In the genomic region with DNA sequence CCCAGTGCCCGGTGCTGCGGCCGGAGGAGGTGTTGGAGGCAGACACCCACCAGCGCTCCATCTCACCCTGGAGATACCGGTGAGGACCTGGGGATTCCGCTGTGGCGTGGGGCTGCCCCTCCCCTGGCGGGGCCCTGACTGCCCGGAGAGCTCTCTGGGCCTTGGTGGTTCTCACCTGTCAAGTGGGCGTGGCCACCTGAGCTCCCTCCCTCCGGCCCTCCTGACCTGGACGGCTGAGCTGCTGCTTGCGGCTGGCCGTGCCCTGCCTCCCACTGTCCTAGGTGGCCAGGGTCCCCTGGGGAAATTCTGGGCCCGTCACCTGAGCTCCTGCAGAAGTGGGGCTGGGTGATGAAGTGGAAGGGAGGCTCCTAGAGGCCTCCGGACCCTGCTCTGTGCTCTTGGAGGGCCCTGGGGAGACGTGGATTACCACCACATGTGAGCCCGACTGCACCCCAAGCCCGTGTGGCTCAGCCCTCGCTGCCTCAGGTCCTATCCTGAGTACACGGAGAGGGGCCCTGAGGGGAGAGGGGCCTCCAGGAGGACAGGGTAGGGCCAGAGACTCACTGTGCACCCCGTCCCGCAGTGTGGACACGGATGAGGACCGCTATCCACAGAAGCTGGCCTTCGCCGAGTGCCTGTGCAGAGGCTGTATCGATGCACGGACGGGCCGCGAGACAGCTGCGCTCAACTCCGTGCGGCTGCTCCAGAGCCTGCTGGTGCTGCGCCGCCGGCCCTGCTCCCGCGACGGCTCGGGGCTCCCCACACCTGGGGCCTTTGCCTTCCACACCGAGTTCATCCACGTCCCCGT, we compare ENCODE assay signal across 12 cellular contexts. TPM values are rescaled to one million over a fixed set of nuclear protein-coding genes. Genes with fewer than 3 reads are reported as not detected.
DNase-seq lines count a peak whose midpoint lies in the region; ATAC-seq, FAIRE-seq and TF ChIP-seq lines count a peak whose summit lies in the region.
"Had no signal": no experiment of that assay in that cellular context is flagged by ENCODE, and none has a peak within 500 bp of the region (broad histone marks: within the 10 kb centered on the region; RNA-seq: fewer than 3 reads in every experiment).

No MANE protein-coding gene starts in this region.

- H3K4me2 ChIP-seq in GM23338 (peak overlapping the region; percentile 74), GM12878 (ENCODE audit: control insufficient read depth, insufficient read depth) (peak overlapping the region; percentile 13; the same call in 1 of the 2 replicates)

- POLR2A ChIA-PET in CD8-positive, alpha-beta memory T cell (lab: Charles Lee): interaction anchor here (0.9 to 2.0 kb wide), 5 partner anchors 20 to 66 kb away, joined by 3 to 6 read pairs (median 5); no protein-coding TSS in a partner anchor
- POLR2A ChIA-PET in GM12878 (lab: Charles Lee): interaction anchor here (0.5 to 1.7 kb wide), 4 partner anchors 9 to 64 kb away, joined by 3 to 6 read pairs (median 4); no protein-coding TSS in a partner anchor
- POLR2A ChIA-PET in HEK293T (lab: Yijun Ruan, JAX): no interaction called here

- no peak for TF ChIP-seq EP300 in GM12878 (IDR thresholded peaks at IDR 0.05; ENCODE audit: borderline replicate concordance in 1 of 2, control insufficient read depth in 1 of 2, low read depth in 2 of 2, low read length in 2 of 2)

- peaks cover 0 to 6% (median 3%) of the 10 kb centered on the region in 5 donors for H3K9me3 Mint-ChIP-seq in CD8-positive, alpha-beta memory T cell
- H3K9me3 Mint-ChIP-seq in GM23338 (peaks cover 6% of the 10 kb centered on the region; the same call in 2 of the 3 replicates), memory B cell (no peaks in the 10 kb centered on the region), HFFc6 (no peaks in the 10 kb centered on the region)

- 0 out of 2 replicates have a peak, but pooled peaks cover 11% of the 10 kb centered on the region for H3F3A ChIP-seq in GM23338 (replicated peaks; ENCODE audit: low read depth)

- no peak overlapping the region for H3K9ac ChIP-seq in GM12878 (ENCODE audit: control insufficient read depth, insufficient read depth, low read length)

- no TSS peak for BruUV-seq in GM12878 (replicated peaks; lab: Mats Ljungman, UMichigan)

- no peaks in the 10 kb centered on the region for H3K27me3 ChIP-seq in CD8-positive, alpha-beta memory T cell (ENCODE audit: insufficient read depth, low read length, poor library complexity, severe bottlenecking)
- H3K27me3 ChIP-seq in GM23338 (ENCODE audit: insufficient read depth) (no peaks in the 10 kb centered on the region; the same call in 1 of the 2 replicates), GM12878 (replicated peaks in 1 of 2; ENCODE audit: control insufficient read depth in 2 of 2, insufficient read depth in 2 of 2, low read length in 1 of 2) (peaks cover 13 to 18% of the 10 kb centered on the region in 2 experiments)

- RAD21 ChIA-PET in GM12878 (lab: Charles Lee; ENCODE audit: unreplicated experiment): no interaction called here

- no peaks in the 10 kb centered on the region for H3K36me3 ChIP-seq in CD8-positive, alpha-beta memory T cell (ENCODE audit: insufficient read depth, low read length)
- H3K36me3 ChIP-seq in GM23338 (ENCODE audit: insufficient read depth) (no peaks in the 10 kb centered on the region), GM12878 (ENCODE audit: control insufficient read depth in 2 of 2, insufficient read depth in 2 of 2, low read length in 1 of 2) (0 out of 4 replicates have a peak, but pooled peaks cover 0 to 4% of the 10 kb centered on the region in 2 experiments)

- no peak for FAIRE-seq in GM12878 (lab: Jason Lieb, UNC)

- peaks cover 37 to 66% (median 41%) of the 10 kb centered on the region in 3 donors for H3K4me1 Mint-ChIP-seq in CD8-positive, alpha-beta memory T cell
- H3K4me1 Mint-ChIP-seq in GM23338 (peaks cover 40% of the 10 kb centered on the region), memory B cell (peaks cover 46% of the 10 kb centered on the region), HFFc6 (ENCODE audit: low read depth) (peaks cover 17% of the 10 kb centered on the region)

- in situ Hi-C loops in GM12878 (cut with MboI): no loop called here

- no peak for TF ChIP-seq CTCF in GM23338 (conservative IDR thresholded peaks at IDR 0.05; ENCODE audit: low read depth in 2 of 2)
- no peak for TF ChIP-seq CTCF in GM12878 (IDR thresholded peaks at IDR 0.05 in 2 of 3, conservative IDR thresholded peaks at IDR 0.05 in 1 of 3; ENCODE audit: control insufficient read depth in 2 of 3, extremely low read depth in 1 of 3, insufficient read depth in 1 of 3, low read depth in 3 of 3, low read length in 3 of 3)
- TF ChIP-seq CTCF in HFFc6 (IDR thresholded peaks at IDR 0.05): no peak

- peak overlapping the region; percentile 89; the same call in 1 of the 2 replicates for H2AFZ ChIP-seq in GM23338
- H2AFZ ChIP-seq in GM12878 (ENCODE audit: control insufficient read depth, low read depth, low read length): no peak overlapping the region

- peaks cover 0 to 7% of the 10 kb centered on the region in 2 donors for H3K27me3 Mint-ChIP-seq in CD8-positive, alpha-beta memory T cell
- H3K27me3 Mint-ChIP-seq in GM23338 (ENCODE audit: insufficient read depth, low read depth, poor library complexity) (peaks cover 36% of the 10 kb centered on the region), memory B cell (no peaks in the 10 kb centered on the region), HFFc6 (ENCODE audit: insufficient read depth) (peaks cover 19% of the 10 kb centered on the region)

- H3K79me2 ChIP-seq in GM23338 (replicated peaks; ENCODE audit: insufficient read depth) (no peaks in the 10 kb centered on the region), GM12878 (ENCODE audit: control insufficient read depth, insufficient read depth, low read length) (no peaks in the 10 kb centered on the region)

- no peaks in the 10 kb centered on the region for H3K9me3 ChIP-seq in CD8-positive, alpha-beta memory T cell (ENCODE audit: low read length)
- H3K9me3 ChIP-seq in GM12878 (replicated peaks; ENCODE audit: control insufficient read depth, insufficient read depth, low read length): no peaks in the 10 kb centered on the region; the same call in 2 of the 3 replicates

- peaks cover 0 to 21% (median 4%) of the 10 kb centered on the region in 3 donors for H3K36me3 Mint-ChIP-seq in CD8-positive, alpha-beta memory T cell
- H3K36me3 Mint-ChIP-seq in GM23338 (ENCODE audit: low read depth) (peaks cover 9% of the 10 kb centered on the region; the same call in 2 of the 3 replicates), memory B cell (peaks cover 13% of the 10 kb centered on the region), HFFc6 (ENCODE audit: low read depth) (no peaks in the 10 kb centered on the region)

- TF ChIP-seq POLR2A in GM12878 (IDR thresholded peaks at IDR 0.05; ENCODE audit: low read depth, low read length): no peak; the same call in 1 of the 2 replicates

- H4K20me1 ChIP-seq in GM23338 (replicated peaks; ENCODE audit: insufficient read depth) (no peaks in the 10 kb centered on the region; the same call in 1 of the 2 replicates), GM12878 (ENCODE audit: control insufficient read depth, insufficient read depth) (no peaks in the 10 kb centered on the region; the same call in 1 of the 2 replicates)

- DNase-seq in CD8-positive, alpha-beta memory T cell: no peak
- DNase-seq in GM23338 (ENCODE audit: low spot score) (peak; percentile 92), GM12878 (ENCODE audit: low read depth, low spot score) (no peak), memory B cell (ENCODE audit: low spot score in 2 of 2) (peak in 1 of 2 donors; percentile 49), GOT3 (lab: John Stamatoyannopoulos, UW) (no peak), HFFc6 (no peak), NOMO-1 (lab: John Stamatoyannopoulos, UW; ENCODE audit: unreplicated experiment in 2 of 2) (no peak), HEK293T (ENCODE audit: extremely low spot score) (no peak)
- DNase-seq: caudate nucleus; stimulated activated CD8-positive, alpha-beta memory T cell treated with anti-CD3 and anti-CD28 coated beads, Interleukin-4, amount 100 ng/mL, for 48 hours had no signal

- CTCF ChIA-PET in CD8-positive, alpha-beta memory T cell (lab: Charles Lee): interaction anchor here (0.7 to 2.9 kb wide), 4 partner anchors 20 to 771 kb away, joined by 3 to 17 read pairs (median 4); no protein-coding TSS in a partner anchor
- CTCF ChIA-PET in GM12878 (lab: Yijun Ruan, JAX) (no interaction called here), HEK293T (lab: Yijun Ruan, JAX) (no interaction called here)

- no peak for TF ChIP-seq RAD21 in GM12878 (IDR thresholded peaks at IDR 0.05; ENCODE audit: insufficient read depth, low read depth, low read length)

- H3K9me2 ChIP-seq in GM23338 (ENCODE audit: insufficient read depth): no peaks in the 10 kb centered on the region

- no peak overlapping the region for H3K27ac ChIP-seq in CD8-positive, alpha-beta memory T cell (ENCODE audit: low read depth, low read length)
- no peak overlapping the region for H3K27ac ChIP-seq in GM23338 (ENCODE audit: low read depth)
- no peak overlapping the region for H3K27ac ChIP-seq in GM12878 (ENCODE audit: control insufficient read depth, insufficient read depth)
- H3K27ac ChIP-seq: VCaP had no signal

- SMC1A ChIA-PET in GM12878 (lab: Charles Lee; ENCODE audit: uncharacterized antibody, unreplicated experiment): no interaction called here

- intact Hi-C loops in GM12878 (cut with micrococcal nuclease; ENCODE audit: unreplicated experiment): no loop called here

- WGBS in GM12878 (ENCODE audit: insufficient coverage, insufficient replicate concordance, low lambda C conversion rate, missing lambda C conversion rate): 3% methylated on average over 45 of the region's 45 CpGs

- peak overlapping the region in 3 of 7 donors; percentile 44 to 69 (median 50) for H3K4me3 Mint-ChIP-seq in CD8-positive, alpha-beta memory T cell
- H3K4me3 Mint-ChIP-seq in GM23338: peak overlapping the region; percentile 53
- peak overlapping the region; percentile 55 for H3K4me3 Mint-ChIP-seq in memory B cell
- H3K4me3 Mint-ChIP-seq in HFFc6: no peak overlapping the region

- H3K4me1 ChIP-seq in CD8-positive, alpha-beta memory T cell (ENCODE audit: insufficient read depth, low read length): peaks cover 44% of the 10 kb centered on the region
- peaks cover 15% of the 10 kb centered on the region for H3K4me1 ChIP-seq in GM23338 (ENCODE audit: insufficient read depth)
- H3K4me1 ChIP-seq in GM12878 (ENCODE audit: control insufficient read depth, insufficient read depth, low read length): peaks cover 20% of the 10 kb centered on the region

- peak overlapping the region in 3 of 8 donors; percentile 8 to 83 (median 49) for H3K27ac Mint-ChIP-seq in CD8-positive, alpha-beta memory T cell
- no peak overlapping the region for H3K27ac Mint-ChIP-seq in GM23338
- peak overlapping the region; percentile 29 for H3K27ac Mint-ChIP-seq in memory B cell
- H3K27ac Mint-ChIP-seq in HFFc6: no peak overlapping the region

- peak overlapping the region; percentile 26 for H3K4me3 ChIP-seq in CD8-positive, alpha-beta memory T cell (ENCODE audit: low read length)
- H3K4me3 ChIP-seq in GM23338 (peak overlapping the region; percentile 30; the same call in 1 of the 2 replicates), GM12878 (no peak overlapping the region)

- ATAC-seq in GM23338 (peak; percentile 55), GM12878 (peak; percentile 23), memory B cell (ENCODE audit: low read depth) (peak; percentile 15)

RNA-seq across cellular contexts. Expression of a gene that starts 1.1 kb away (rescaled TPM):
- under 1 TPM in 1 of 2 experiments, not detected in 1; 0.22 TPM for total RNA-seq in CD8-positive, alpha-beta memory T cell
- not detected for polyA plus RNA-seq in CD8-positive, alpha-beta memory T cell
- 2.7 and 5.1 TPM in 2 replicates for total RNA-seq in GM23338 (2014; rRNA removed; shearing (Covaris generic))
- 2.3 and 3.9 TPM in 2 replicates for polyA plus RNA-seq in GM23338 (2016; fragmentation: Nextera tagmentation; extraction: Ambion mirVana)
- total RNA-seq in GM12878 (2013; cell fraction: nucleolus; rRNA removed): not detected in 2 replicates
- not detected in 2 replicates for total RNA-seq in GM12878 (2014; rRNA removed)
- total RNA-seq in GM12878 (2014; rRNA removed; fragmentation: Illumina TruSeq; extraction: Trizol): not detected in 2 replicates
- not detected in 2 replicates for total RNA-seq in GM12878 (2021)
- not detected for polyA plus RNA-seq in GM12878 (2011; ENCODE audit: low read depth)
- not detected in 2 replicates for polyA plus RNA-seq in GM12878 (2011; rRNA removed)
- 0.08 and 0.10 TPM in 2 replicates for polyA plus RNA-seq in GM12878 (2011; cell fraction: cytosol; rRNA removed)
- 0.31 and 0.55 TPM in 2 replicates for polyA plus RNA-seq in GM12878 (2011; cell fraction: nucleus; rRNA removed)
- 0.26 and 0.32 TPM in 2 replicates for polyA plus RNA-seq in GM12878 (2012)
- not detected in 2 replicates for polyA plus RNA-seq in GM12878 (2014; fragmentation: Illumina TruSeq; extraction: Trizol)
- polyA plus RNA-seq in GM12878 (2014; fragmentation: Nextera tagmentation; extraction: Ambion mirVana): not detected
- polyA plus RNA-seq in GM12878 (2014; rRNA removed): 0.33 TPM in 1 of 2 replicates, not detected in the other
- polyA plus RNA-seq in GM12878 (2016; fragmentation: Nextera tagmentation; extraction: Ambion mirVana): not detected
- polyA minus RNA-seq in GM12878 (2011; rRNA and poly(A)+ RNA removed): not detected in 2 replicates
- not detected in 2 replicates for polyA minus RNA-seq in GM12878 (2011; cell fraction: cytosol; rRNA and poly(A)+ RNA removed)
- not detected in 2 replicates for polyA minus RNA-seq in GM12878 (2011; cell fraction: nucleus; rRNA and poly(A)+ RNA removed)
- not detected for total RNA-seq in HFFc6 (2021; fragmentation: NEBNext Ultra II Directional; extraction: Animal tissue kit (Norgen Biotek cat#: 25700))
- total RNA-seq: fibroblast of villous mesenchyme had no signal

RNA-seq across cellular contexts. Expression of a gene that starts 11.4 kb away (rescaled TPM):
- total RNA-seq in CD8-positive, alpha-beta memory T cell: 100 to 1,000 TPM; 208 to 237 TPM
- polyA plus RNA-seq in CD8-positive, alpha-beta memory T cell: 1,129 TPM
- 228 and 275 TPM in 2 replicates for total RNA-seq in GM23338 (2014; rRNA removed; shearing (Covaris generic))
- polyA plus RNA-seq in GM23338 (2016; fragmentation: Nextera tagmentation; extraction: Ambion mirVana) (281 and 285 TPM in 2 replicates), GM12878 (2011; rRNA removed) (29.3 and 78.7 TPM in 2 replicates), GM12878 (2014; fragmentation: Illumina TruSeq; extraction: Trizol) (7.9 and 53.2 TPM in 2 replicates), GM12878 (2014; fragmentation: Nextera tagmentation; extraction: Ambion mirVana) (under 1 TPM; 0.55 to 0.66 TPM), GM12878 (2014; rRNA removed) (551 and 668 TPM in 2 replicates), GM12878 (2016; fragmentation: Nextera tagmentation; extraction: Ambion mirVana) (100 to 1,000 TPM; 462 to 477 TPM)
- total RNA-seq in GM12878 (2013; cell fraction: nucleolus; rRNA removed): 178 and 189 TPM in 2 replicates
- total RNA-seq in GM12878 (2014; rRNA removed) (531 and 598 TPM in 2 replicates), GM12878 (2014; rRNA removed; fragmentation: Illumina TruSeq; extraction: Trizol) (114 and 132 TPM in 2 replicates), GM12878 (2021) (373 and 384 TPM in 2 replicates)
- polyA plus RNA-seq in GM12878 (2011; ENCODE audit: low read depth): 92.9 TPM
- 257 and 379 TPM in 2 replicates for polyA plus RNA-seq in GM12878 (2011; cell fraction: cytosol; rRNA removed)
- 417 and 477 TPM in 2 replicates for polyA plus RNA-seq in GM12878 (2011; cell fraction: nucleus; rRNA removed)
- 413 and 478 TPM in 2 replicates for polyA plus RNA-seq in GM12878 (2012)
- 55.5 and 207 TPM in 2 replicates for polyA minus RNA-seq in GM12878 (2011; rRNA and poly(A)+ RNA removed)
- polyA minus RNA-seq in GM12878 (2011; cell fraction: cytosol; rRNA and poly(A)+ RNA removed): 88.6 and 114 TPM in 2 replicates
- 55.1 and 94.4 TPM in 2 replicates for polyA minus RNA-seq in GM12878 (2011; cell fraction: nucleus; rRNA and poly(A)+ RNA removed)
- 100 to 1,000 TPM in 2 of 6 experiments, 10 to 100 TPM in 4; 29.0 to 228 (median 36.9) TPM for total RNA-seq in HFFc6 (2021; fragmentation: NEBNext Ultra II Directional; extraction: Animal tissue kit (Norgen Biotek cat#: 25700))

RNA-seq across cellular contexts. Expression of a gene that starts 23.5 kb away (rescaled TPM):
- total RNA-seq in CD8-positive, alpha-beta memory T cell: 10 to 100 TPM; 58.0 to 59.7 TPM
- polyA plus RNA-seq in CD8-positive, alpha-beta memory T cell: 25.6 TPM
- 144 and 149 TPM in 2 replicates for total RNA-seq in GM23338 (2014; rRNA removed; shearing (Covaris generic))
- 94.2 and 95.3 TPM in 2 replicates for polyA plus RNA-seq in GM23338 (2016; fragmentation: Nextera tagmentation; extraction: Ambion mirVana)
- total RNA-seq in GM12878 (2013; cell fraction: nucleolus; rRNA removed): 81.8 and 88.4 TPM in 2 replicates
- total RNA-seq in GM12878 (2014; rRNA removed): 101 and 104 TPM in 2 replicates
- 45.0 and 50.0 TPM in 2 replicates for total RNA-seq in GM12878 (2014; rRNA removed; fragmentation: Illumina TruSeq; extraction: Trizol)
- total RNA-seq in GM12878 (2021): 132 and 147 TPM in 2 replicates
- 21.0 TPM for polyA plus RNA-seq in GM12878 (2011; ENCODE audit: low read depth)
- 15.5 and 41.4 TPM in 2 replicates for polyA plus RNA-seq in GM12878 (2011; rRNA removed)
- polyA plus RNA-seq in GM12878 (2011; cell fraction: cytosol; rRNA removed): 53.9 and 79.5 TPM in 2 replicates
- 293 and 318 TPM in 2 replicates for polyA plus RNA-seq in GM12878 (2011; cell fraction: nucleus; rRNA removed)
- 91.8 and 107 TPM in 2 replicates for polyA plus RNA-seq in GM12878 (2012)
- polyA plus RNA-seq in GM12878 (2014; fragmentation: Illumina TruSeq; extraction: Trizol): 8.4 and 28.9 TPM in 2 replicates
- 1 to 10 TPM; 5.0 to 6.8 TPM for polyA plus RNA-seq in GM12878 (2014; fragmentation: Nextera tagmentation; extraction: Ambion mirVana)
- 80.1 and 95.9 TPM in 2 replicates for polyA plus RNA-seq in GM12878 (2014; rRNA removed)
- polyA plus RNA-seq in GM12878 (2016; fragmentation: Nextera tagmentation; extraction: Ambion mirVana): 10 to 100 TPM; 80.5 to 85.4 TPM
- 18.5 and 44.7 TPM in 2 replicates for polyA minus RNA-seq in GM12878 (2011; rRNA and poly(A)+ RNA removed)
- polyA minus RNA-seq in GM12878 (2011; cell fraction: cytosol; rRNA and poly(A)+ RNA removed): 25.0 and 33.1 TPM in 2 replicates
- 39.9 and 52.2 TPM in 2 replicates for polyA minus RNA-seq in GM12878 (2011; cell fraction: nucleus; rRNA and poly(A)+ RNA removed)
- total RNA-seq in HFFc6 (2021; fragmentation: NEBNext Ultra II Directional; extraction: Animal tissue kit (Norgen Biotek cat#: 25700)): 10 to 100 TPM; 21.1 to 28.0 (median 24.0) TPM

RNA-seq across cellular contexts. Expression of a gene that starts 46.9 kb away (rescaled TPM):
- total RNA-seq in CD8-positive, alpha-beta memory T cell: 1 to 10 TPM; 2.2 to 2.8 TPM
- 13.5 TPM for polyA plus RNA-seq in CD8-positive, alpha-beta memory T cell
- 19.2 and 19.4 TPM in 2 replicates for total RNA-seq in GM23338 (2014; rRNA removed; shearing (Covaris generic))
- polyA plus RNA-seq in GM23338 (2016; fragmentation: Nextera tagmentation; extraction: Ambion mirVana) (10.0 and 10.3 TPM in 2 replicates), GM12878 (2011; rRNA removed) (0.53 and 1.5 TPM in 2 replicates), GM12878 (2014; fragmentation: Illumina TruSeq; extraction: Trizol) (0.10 and 1.4 TPM in 2 replicates), GM12878 (2014; fragmentation: Nextera tagmentation; extraction: Ambion mirVana) (under 1 TPM; 0.21 to 0.26 TPM), GM12878 (2014; rRNA removed) (4.3 and 6.6 TPM in 2 replicates), GM12878 (2016; fragmentation: Nextera tagmentation; extraction: Ambion mirVana) (1 to 10 TPM; 6.2 to 7.1 TPM)
- 2.4 and 3.1 TPM in 2 replicates for total RNA-seq in GM12878 (2013; cell fraction: nucleolus; rRNA removed)
- total RNA-seq in GM12878 (2014; rRNA removed) (4.7 and 6.5 TPM in 2 replicates), GM12878 (2014; rRNA removed; fragmentation: Illumina TruSeq; extraction: Trizol) (1.2 and 1.7 TPM in 2 replicates), GM12878 (2021) (5.7 and 7.4 TPM in 2 replicates)
- polyA plus RNA-seq in GM12878 (2011; ENCODE audit: low read depth): 1.5 TPM
- polyA plus RNA-seq in GM12878 (2011; cell fraction: cytosol; rRNA removed): 2.0 and 3.2 TPM in 2 replicates
- polyA plus RNA-seq in GM12878 (2011; cell fraction: nucleus; rRNA removed): 4.2 TPM in 2 replicates
- 2.6 and 2.8 TPM in 2 replicates for polyA plus RNA-seq in GM12878 (2012)
- 1.1 and 2.2 TPM in 2 replicates for polyA minus RNA-seq in GM12878 (2011; rRNA and poly(A)+ RNA removed)
- 2.3 and 2.4 TPM in 2 replicates for polyA minus RNA-seq in GM12878 (2011; cell fraction: cytosol; rRNA and poly(A)+ RNA removed)
- polyA minus RNA-seq in GM12878 (2011; cell fraction: nucleus; rRNA and poly(A)+ RNA removed): 0.97 and 2.1 TPM in 2 replicates
- not detected for total RNA-seq in HFFc6 (2021; fragmentation: NEBNext Ultra II Directional; extraction: Animal tissue kit (Norgen Biotek cat#: 25700))
- total RNA-seq: fibroblast of villous mesenchyme had no signal
